In the genomic region with DNA sequence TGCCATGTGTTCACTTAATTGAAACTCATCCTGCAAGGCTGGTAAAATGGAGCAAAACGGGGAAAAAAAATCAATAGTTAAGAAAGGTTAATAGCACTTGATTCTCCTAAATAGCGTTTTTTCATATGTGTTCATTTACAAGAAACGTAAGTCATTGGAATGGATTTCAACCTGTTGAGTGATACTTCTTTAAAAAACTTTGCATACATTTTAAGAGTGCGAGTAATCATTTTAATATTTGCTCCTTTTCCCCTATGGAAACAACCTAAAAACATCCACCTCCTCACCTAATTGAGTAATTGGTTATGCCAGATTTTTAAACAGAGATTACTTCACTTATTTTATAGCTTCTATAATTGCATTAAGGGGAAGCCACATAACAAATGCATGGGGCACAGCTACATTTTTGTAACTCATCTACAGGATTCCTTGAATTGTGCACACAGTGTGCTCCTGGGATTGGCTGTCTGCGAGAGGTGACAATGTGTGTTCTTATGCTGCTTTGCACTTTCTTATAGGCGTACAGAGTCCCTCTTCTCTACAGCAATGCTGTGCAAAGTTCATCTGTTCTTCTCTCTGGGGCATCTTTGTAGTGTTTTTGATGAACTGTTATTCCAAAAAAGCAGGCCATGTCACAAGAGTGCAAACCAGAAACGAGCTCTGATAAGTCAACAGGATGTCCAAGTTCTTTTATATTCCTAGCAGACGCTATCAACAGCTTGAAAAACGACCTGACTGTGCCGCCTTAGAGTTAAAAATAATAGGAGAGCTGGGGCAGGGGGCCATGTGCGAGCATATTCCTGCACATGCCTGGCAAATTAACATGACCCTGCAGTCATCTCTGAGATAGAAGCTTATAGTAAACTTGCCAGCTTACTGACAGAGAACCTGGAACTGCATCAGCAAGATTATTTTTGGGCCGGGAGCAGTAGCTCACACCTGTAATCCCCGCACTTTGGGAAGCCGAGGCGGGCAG, we compare ENCODE assay signal across 20 cellular contexts.
DNase-seq lines count a peak whose midpoint lies in the region; ATAC-seq and TF ChIP-seq lines count a peak whose summit lies in the region.
"Had no signal": no experiment of that assay in that cellular context is flagged by ENCODE, and none has a peak within 500 bp of the region (broad histone marks: within the 10 kb centered on the region; RNA-seq: fewer than 3 reads in every experiment).

No MANE protein-coding gene starts in this region.

- no peaks in the 10 kb centered on the region for H3K27me3 ChIP-seq in right cardiac atrium (ENCODE audit: control insufficient read depth, insufficient read depth)
- no peaks in the 10 kb centered on the region for H3K27me3 ChIP-seq in skeletal muscle tissue (ENCODE audit: control insufficient read depth in 3 of 3, insufficient read depth in 3 of 3, low read length in 3 of 3)
- no peaks in the 10 kb centered on the region for H3K27me3 ChIP-seq in adrenal gland
- H3K27me3 ChIP-seq: BLaER1, Peyer's patch had no signal

- H3K4me3 ChIP-seq in epithelial cell of esophagus (ENCODE audit: low read length) (no peak overlapping the region), right cardiac atrium (ENCODE audit: low read length) (no peak overlapping the region), skeletal muscle tissue (ENCODE audit: low read length in 3 of 3) (no peak overlapping the region), adrenal gland (no peak overlapping the region)
- H3K4me3 ChIP-seq: BLaER1, Peyer's patch had no signal

- intact Hi-C loops in right cardiac atrium (cut with DNase I), result no loop called here
- intact Hi-C loops in adrenal gland (cut with DNase I), result no loop called here

- TF ChIP-seq CTCF in epithelial cell of esophagus (IDR thresholded peaks at IDR 0.05; ENCODE audit: insufficient read depth, low read depth, low read length, missing control alignments), result no peak
- TF ChIP-seq CTCF in adrenal gland (IDR thresholded peaks at IDR 0.05), result no peak

- DNase-seq in DMS 273 (lab: John Stamatoyannopoulos, UW; ENCODE audit: unreplicated experiment) (peak; percentile 29), DMS 273 treated with DMSO at 0.1 percent for 48 hours (lab: John Stamatoyannopoulos, UW) (no peak), epithelial cell of esophagus (ENCODE audit: low read depth) (peak; percentile 39), right cardiac atrium (no peak), COR-L47 (lab: John Stamatoyannopoulos, UW) (no peak), NCI-H1105 (lab: John Stamatoyannopoulos, UW) (no peak), adrenal gland (no peak)
- DNase-seq: CD8-positive, alpha-beta T cell; DND-41; GF-D8; KBM-7; NCI-H146; NCI-H2081 treated with DMSO at 0.1 percent for 48 hours; NCI-H2227 treated with DMSO at 0.1 percent for 48 hours; NCI-H524 treated with DMSO at 0.1 percent for 48 hours; Peyer's patch; SIG-M5 had no signal

- H3K36me3 ChIP-seq in skeletal muscle tissue (ENCODE audit: control insufficient read depth in 3 of 3, insufficient read depth in 3 of 3, low read length in 3 of 3) (peaks cover 0 to 2% (median 0%) of the 10 kb centered on the region in 3 donors), adrenal gland (replicated peaks in 1 of 2) (no peaks in the 10 kb centered on the region)
- H3K36me3 ChIP-seq: BLaER1, Peyer's patch had no signal

- H3K9me3 ChIP-seq in right cardiac atrium (ENCODE audit: control insufficient read depth, low read length), result peaks cover 6% of the 10 kb centered on the region
- H3K9me3 ChIP-seq in skeletal muscle tissue (ENCODE audit: control insufficient read depth in 3 of 3, low read length in 3 of 3), result no peaks in the 10 kb centered on the region
- no peaks in the 10 kb centered on the region for H3K9me3 ChIP-seq in adrenal gland (replicated peaks in 1 of 3)
- H3K9me3 ChIP-seq: Peyer's patch had no signal

- peak; percentile 44 to 72 for ATAC-seq in right cardiac atrium
- ATAC-seq: CD8-positive, alpha-beta T cell had no signal

- 46% methylated on average over 15 of the region's 15 CpGs for WGBS in right cardiac atrium
- 64 to 73% (median 68%) methylated on average over 15 of the region's 15 CpGs for WGBS in adrenal gland, 4 donors

- H3K4me1 ChIP-seq in right cardiac atrium (ENCODE audit: control insufficient read depth, insufficient read depth, low read length) (peaks cover 6% of the 10 kb centered on the region), skeletal muscle tissue (ENCODE audit: control insufficient read depth in 3 of 3, insufficient read depth in 3 of 3, low read length in 3 of 3) (peaks cover 4 to 8% (median 7%) of the 10 kb centered on the region in 3 donors), adrenal gland (replicated peaks in 1 of 2) (no peaks in the 10 kb centered on the region)
- H3K4me1 ChIP-seq: BLaER1, Peyer's patch had no signal

- no peak overlapping the region for H3K9ac ChIP-seq in skeletal muscle tissue (ENCODE audit: low read depth in 1 of 3, low read length in 3 of 3)
- H3K9ac ChIP-seq: BLaER1 had no signal

- peak overlapping the region; percentile 64 for H3K27ac ChIP-seq in right cardiac atrium (ENCODE audit: low read length)
- peak overlapping the region; percentile 19 for H3K27ac ChIP-seq in skeletal muscle tissue (ENCODE audit: low read depth, low read length)
- H3K27ac ChIP-seq in adrenal gland, result no peak overlapping the region
- H3K27ac ChIP-seq: 22Rv1, BLaER1, Peyer's patch had no signal

- TF ChIP-seq POLR2A in adrenal gland (IDR thresholded peaks at IDR 0.05), result no peak

Comparison
In these comparisons a context has a peak if more than half of its experiments do, and no peak if none do; other contexts are left out.
1. DNase-seq: peak in DMS 273 (single experiment) and epithelial cell of esophagus (single experiment); none in DMS 273 treated with DMSO at 0.1 percent for 48 hours (single experiment), right cardiac atrium (0 of 3), COR-L47 (single experiment), NCI-H1105 (single experiment) and adrenal gland (0 of 7).
2. H3K27ac ChIP-seq: peak in right cardiac atrium (single experiment) and skeletal muscle tissue (single experiment); none in adrenal gland (0 of 5).